ENCODE assay signal across 16 cellular contexts in the genomic region with DNA sequence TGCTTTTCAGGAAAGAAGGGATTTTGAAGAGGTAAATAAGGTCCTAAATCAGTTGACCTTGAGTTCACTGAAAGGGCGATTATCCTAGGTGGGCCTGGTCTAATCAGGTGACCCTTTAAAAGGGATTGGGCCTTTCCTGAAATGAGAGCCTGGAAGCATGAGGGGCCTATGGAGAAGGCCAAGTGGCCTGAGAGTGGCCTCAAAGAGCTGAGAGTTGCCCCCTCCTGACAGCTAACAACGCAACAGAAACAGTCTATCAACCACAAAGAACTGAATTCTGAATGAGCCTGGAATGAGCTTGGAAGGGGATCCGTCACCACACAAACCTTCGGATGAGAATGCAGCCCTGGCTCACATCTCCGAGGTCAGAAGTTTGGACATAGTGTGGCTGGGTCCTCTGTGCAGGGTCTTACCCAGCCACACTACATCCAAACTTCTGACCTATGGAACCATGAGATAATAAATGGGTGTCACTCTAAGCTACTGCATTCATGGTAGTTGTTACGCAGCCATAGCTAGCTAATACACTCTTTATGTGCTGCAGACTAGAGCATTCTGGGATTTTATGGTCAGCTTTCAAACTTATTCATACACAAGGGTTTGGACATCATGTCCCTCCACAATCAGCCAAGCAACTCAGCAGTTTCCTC.
DNase-seq lines count a peak whose midpoint lies in the region; ATAC-seq and TF ChIP-seq lines count a peak whose summit lies in the region.
"Had no signal": no experiment of that assay in that cellular context is flagged by ENCODE, and none has a peak within 500 bp of the region (broad histone marks: within the 10 kb centered on the region; RNA-seq: fewer than 3 reads in every experiment).

No MANE protein-coding gene starts in this region.

- H3K4me1 Mint-ChIP-seq in dendritic cell treated with granulocyte-macrophage colony-stimulating factor and Interleukin-4, amounts not matched to agents 40 ng/mL and 50 ng/mL, for 4 days (ENCODE audit: low read depth) = peaks cover 88% of the 10 kb centered on the region
- peaks cover 49 to 55% of the 10 kb centered on the region in 2 donors for H3K4me1 Mint-ChIP-seq in natural killer cell

- H3K4me1 ChIP-seq in OCI-LY1 (ENCODE audit: insufficient read depth, low read length, severe bottlenecking) = peaks cover 61% of the 10 kb centered on the region
- H3K4me1 ChIP-seq in tibial nerve = peaks cover 0 to 42% (median 18%) of the 10 kb centered on the region in 4 donors
- H3K4me1 ChIP-seq in ovary (ENCODE audit: insufficient read depth) = peaks cover 12% of the 10 kb centered on the region
- H3K4me1 ChIP-seq in prostate gland (replicated peaks) = no peaks in the 10 kb centered on the region

- no peaks in the 10 kb centered on the region for H3K9me3 ChIP-seq in OCI-LY1 (ENCODE audit: low read length)
- peaks cover 0 to 15% (median 0%) of the 10 kb centered on the region in 4 donors for H3K9me3 ChIP-seq in tibial nerve
- peaks cover 0 to 3% of the 10 kb centered on the region in 2 donors for H3K9me3 ChIP-seq in ovary
- no peaks in the 10 kb centered on the region for H3K9me3 ChIP-seq in prostate gland

- no peak overlapping the region for H3K4me2 ChIP-seq in OCI-LY1 (ENCODE audit: low read length)

- H3K27ac ChIP-seq in OCI-LY1 (ENCODE audit: low read depth, low read length, poor library complexity, severe bottlenecking) (peak overlapping the region; percentile 66), tibial nerve (peak overlapping the region in 3 of 4 donors; percentile 53 to 81 (median 80)), ovary (no peak overlapping the region), prostate gland (peak overlapping the region in 1 of 2 donors; percentile 18)
- H3K27ac ChIP-seq: C4-2B, SK-N-MC had no signal

- WGBS in tibial nerve, 2 donors = 94 to 96% methylated on average over 6 of the region's 6 CpGs
- 94 to 99% (median 97%) methylated on average over 6 of the region's 6 CpGs for WGBS in ovary, 3 donors
- WGBS in prostate gland = 97% methylated on average over 6 of the region's 6 CpGs

- no peak overlapping the region for H3K9ac ChIP-seq in OCI-LY1 (ENCODE audit: low read length)

- intact Hi-C loops in dendritic cell treated with granulocyte-macrophage colony-stimulating factor and Interleukin-4, amounts not matched to agents 40 ng/mL and 50 ng/mL, for 4 days (cut with micrococcal nuclease) = loop anchor here (5.0 kb wide), 1 partner anchor 153 kb away; the partner anchor contains the start of gene GADD45B
- intact Hi-C loops in natural killer cell (cut with micrococcal nuclease) = no loop called here
- intact Hi-C loops in ovary (cut with DNase I) = no loop called here
- intact Hi-C loops in prostate gland (cut with DNase I) = no loop called here

- no peaks in the 10 kb centered on the region for H3K27me3 ChIP-seq in OCI-LY1 (ENCODE audit: insufficient read depth, low read length)
- no peaks in the 10 kb centered on the region for H3K27me3 ChIP-seq in tibial nerve
- H3K27me3 ChIP-seq in ovary = no peaks in the 10 kb centered on the region
- H3K27me3 ChIP-seq in prostate gland (replicated peaks; ENCODE audit: insufficient read depth) = no peaks in the 10 kb centered on the region

- H3K4me3 ChIP-seq in OCI-LY1 (ENCODE audit: low read depth, low read length, poor library complexity, severe bottlenecking) (no peak overlapping the region), tibial nerve (no peak overlapping the region), ovary (no peak overlapping the region), prostate gland (no peak overlapping the region)
- H3K4me3 ChIP-seq: SK-N-MC had no signal

- H3K36me3 ChIP-seq in OCI-LY1 (ENCODE audit: insufficient read depth, low read length) (peaks cover 5% of the 10 kb centered on the region; the same call in 1 of the 2 replicates), tibial nerve (no peaks in the 10 kb centered on the region), ovary (no peaks in the 10 kb centered on the region), prostate gland (no peaks in the 10 kb centered on the region)

- no peaks in the 10 kb centered on the region for H3K36me3 Mint-ChIP-seq in dendritic cell treated with granulocyte-macrophage colony-stimulating factor and Interleukin-4, amounts not matched to agents 40 ng/mL and 50 ng/mL, for 4 days (ENCODE audit: low read depth)
- H3K36me3 Mint-ChIP-seq in natural killer cell = no peaks in the 10 kb centered on the region

- DNase-seq in natural killer cell (no peak), tibial nerve (ENCODE audit: low spot score in 2 of 2) (no peak), cortex of kidney (lab: John Stamatoyannopoulos, UW) (no peak), ovary (no peak), prostate gland (ENCODE audit: low spot score) (no peak)
- DNase-seq: activated CD8-positive, alpha-beta memory T cell treated with anti-CD3 and anti-CD28 coated beads for 24 hours; glutamatergic neuron; NCI-H1694 treated with DMSO at 0.1 percent for 48 hours; NCI-H510A; posterior cingulate gyrus had no signal

- ATAC-seq in natural killer cell = no peak
- ATAC-seq: PC-3 had no signal

- H3K4me3 Mint-ChIP-seq in dendritic cell treated with granulocyte-macrophage colony-stimulating factor and Interleukin-4, amounts not matched to agents 40 ng/mL and 50 ng/mL, for 4 days = no peak overlapping the region
- H3K4me3 Mint-ChIP-seq in natural killer cell = peak overlapping the region; percentile 77

- no peaks in the 10 kb centered on the region for H3K9me2 ChIP-seq in OCI-LY1 (ENCODE audit: low read depth, low read length)

- peak overlapping the region; percentile 89 for H3K27ac Mint-ChIP-seq in dendritic cell treated with granulocyte-macrophage colony-stimulating factor and Interleukin-4, amounts not matched to agents 40 ng/mL and 50 ng/mL, for 4 days
- peak overlapping the region; percentile 93 to 94 for H3K27ac Mint-ChIP-seq in natural killer cell
- H3K27ac Mint-ChIP-seq: activated T-helper 2 cell treated with anti-CD3 and anti-CD28 coated beads, Interferon-gamma antibody, Interleukin-2, Interleukin-4, amounts not matched to agents 10 μg/mL and 5 μg/mL and 100 μg/mL, durations not matched to agents 14 hours and 24 hours and 36 hours had no signal

- peaks cover 5% of the 10 kb centered on the region for H3K27me3 Mint-ChIP-seq in dendritic cell treated with granulocyte-macrophage colony-stimulating factor and Interleukin-4, amounts not matched to agents 40 ng/mL and 50 ng/mL, for 4 days
- no peaks in the 10 kb centered on the region for H3K27me3 Mint-ChIP-seq in natural killer cell (ENCODE audit: low read depth in 2 of 2)

- no peaks in the 10 kb centered on the region for H3K79me2 ChIP-seq in OCI-LY1 (ENCODE audit: insufficient read depth, low read length)

- no peaks in the 10 kb centered on the region for H4K20me1 ChIP-seq in OCI-LY1 (ENCODE audit: insufficient read depth, low read length)

- TF ChIP-seq EP300 in tibial nerve (IDR thresholded peaks at IDR 0.05) (no peak), ovary (IDR thresholded peaks at IDR 0.05) (no peak)

- TF ChIP-seq CTCF in OCI-LY1 (IDR thresholded peaks at IDR 0.05; ENCODE audit: low read length) = no peak
- TF ChIP-seq CTCF in natural killer cell (IDR thresholded peaks at IDR 0.05) = no peak
- no peak for TF ChIP-seq CTCF in tibial nerve (IDR thresholded peaks at IDR 0.05)
- TF ChIP-seq CTCF in ovary (IDR thresholded peaks at IDR 0.05) = no peak
- no peak for TF ChIP-seq CTCF in prostate gland (IDR thresholded peaks at IDR 0.05)

- TF ChIP-seq POLR2A in tibial nerve (IDR thresholded peaks at IDR 0.05) (no peak), ovary (IDR thresholded peaks at IDR 0.05) (no peak), prostate gland (IDR thresholded peaks at IDR 0.05) (no peak)

- no peak overlapping the region for H2AFZ ChIP-seq in OCI-LY1 (ENCODE audit: low read length)

- 0 out of 2 replicates have a peak, but pooled peaks cover 3% of the 10 kb centered on the region for H3F3A ChIP-seq in OCI-LY1 (ENCODE audit: insufficient read depth, low read length)

- H3K9me3 Mint-ChIP-seq in dendritic cell treated with granulocyte-macrophage colony-stimulating factor and Interleukin-4, amounts not matched to agents 40 ng/mL and 50 ng/mL, for 4 days = peaks cover 11% of the 10 kb centered on the region
- no peaks in the 10 kb centered on the region for H3K9me3 Mint-ChIP-seq in natural killer cell

Comparison
In these comparisons a context has a peak if more than half of its experiments do, and no peak if none do; other contexts are left out.
1. H3K27ac ChIP-seq: peak in OCI-LY1 (single experiment) and tibial nerve (3 of 4); none in ovary (0 of 2).